ENCODE assay signal across 1 cellular context in genomic region chr6:3258720-3259490, GRCh38.
TF ChIP-seq lines count a peak whose summit lies in the region.

A gene with protein sequence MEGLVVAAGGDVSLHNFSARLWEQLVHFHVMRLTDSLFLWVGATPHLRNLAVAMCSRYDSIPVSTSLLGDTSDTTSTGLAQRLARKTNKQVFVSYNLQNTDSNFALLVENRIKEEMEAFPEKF (plus strand): TSS chr6:3258947. CDS start chr6:3259023, 76 bp downstream.

TF ChIP-seq in HepG2, 621 proteins besides CTCF, POLR2A, EP300 and RAD21 (continued from another document and continues in another):
- TF ChIP-seq ZFP91 (CRISPR knock-in tag; IDR thresholded peaks at IDR 0.05; ENCODE audit: borderline replicate concordance) (peak; percentile 87), ZNF234 (CRISPR knock-in tag; conservative IDR thresholded peaks at IDR 0.05) (0 out of 2 replicates have a peak, but pooled peaks have one; percentile 60), KDM1A (CRISPR knock-in tag; IDR thresholded peaks at IDR 0.05) (no peak; the same call in 1 of the 2 replicates), JDP2 (CRISPR knock-in tag; IDR thresholded peaks at IDR 0.05; ENCODE audit: borderline replicate concordance) (no peak), SIN3A (IDR thresholded peaks at IDR 0.05; ENCODE audit: borderline replicate concordance, low read depth, low read length) (peak; percentile 76; the same call in 1 of the 2 replicates), RFX3 (CRISPR knock-in tag; IDR thresholded peaks at IDR 0.05) (no peak), NFRKB (IDR thresholded peaks at IDR 0.05) (no peak), FOXK2 (IDR thresholded peaks at IDR 0.05) (no peak), ZUFSP (CRISPR knock-in tag; IDR thresholded peaks at IDR 0.05; ENCODE audit: borderline replicate concordance) (no peak), ZNF749 (CRISPR knock-in tag; IDR thresholded peaks at IDR 0.05; ENCODE audit: borderline replicate concordance) (peak; percentile 92), TP53 (CRISPR knock-in tag; conservative IDR thresholded peaks at IDR 0.05) (peak; percentile 60; the same call in 1 of the 2 replicates), THAP11 (CRISPR knock-in tag; IDR thresholded peaks at IDR 0.05) (peak; percentile 91), ZNF383 (CRISPR knock-in tag; IDR thresholded peaks at IDR 0.05; ENCODE audit: borderline replicate concordance) (0 out of 2 replicates have a peak, but pooled peaks have one; percentile 52), ZNF510 (CRISPR knock-in tag; IDR thresholded peaks at IDR 0.05; ENCODE audit: low read depth) (no peak), ZNF720 (CRISPR knock-in tag; IDR thresholded peaks at IDR 0.05) (peak; percentile 86; the same call in 1 of the 2 replicates), SOX6 (IDR thresholded peaks at IDR 0.05) (no peak), SOX6 (CRISPR knock-in tag; IDR thresholded peaks at IDR 0.05) (peak; percentile 63; the same call in 1 of the 2 replicates), ZNF777 (CRISPR knock-in tag; IDR thresholded peaks at IDR 0.05) (peak; percentile 76), ZNF207 (IDR thresholded peaks at IDR 0.05; ENCODE audit: borderline replicate concordance) (no peak), GZF1 (CRISPR knock-in tag; IDR thresholded peaks at IDR 0.05) (peak; percentile 79), ZNF879 (CRISPR knock-in tag; IDR thresholded peaks at IDR 0.05) (no peak), HNRNPLL (IDR thresholded peaks at IDR 0.05; ENCODE audit: low read depth, low read length, poor library complexity, severe bottlenecking) (peak; percentile 64), ZNF496 (CRISPR knock-in tag; IDR thresholded peaks at IDR 0.05; ENCODE audit: insufficient replicate concordance) (no peak), ZNF230 (CRISPR knock-in tag; IDR thresholded peaks at IDR 0.05) (peak; percentile 85), FLYWCH1 (CRISPR knock-in tag; IDR thresholded peaks at IDR 0.05) (peak; percentile 76; the same call in 1 of the 2 replicates), ZMYM3 (CRISPR knock-in tag; IDR thresholded peaks at IDR 0.05) (peak; percentile 68), NAIF1 (CRISPR knock-in tag; IDR thresholded peaks at IDR 0.05; ENCODE audit: borderline replicate concordance) (peak; percentile 66; the same call in 1 of the 2 replicates), BRCA1 (CRISPR knock-in tag; IDR thresholded peaks at IDR 0.05) (peak; percentile 71; the same call in 1 of the 2 replicates), EED (CRISPR knock-in tag; IDR thresholded peaks at IDR 0.05) (no peak), ZNF564 (CRISPR knock-in tag; IDR thresholded peaks at IDR 0.05) (no peak; the same call in none of the 2 replicates), SOX5 (CRISPR knock-in tag; IDR thresholded peaks at IDR 0.05; ENCODE audit: borderline replicate concordance) (peak; percentile 51; the same call in 1 of the 2 replicates), NCOA5 (CRISPR knock-in tag; IDR thresholded peaks at IDR 0.05) (no peak), SYNCRIP (IDR thresholded peaks at IDR 0.05; ENCODE audit: insufficient read depth, low read depth, low read length) (no peak), THAP8 (CRISPR knock-in tag; IDR thresholded peaks at IDR 0.05; ENCODE audit: borderline replicate concordance) (peak; percentile 93), ZNF660 (CRISPR knock-in tag; IDR thresholded peaks at IDR 0.05; ENCODE audit: borderline replicate concordance, low read depth) (no peak)
- TF ChIP-seq, protein P1, sequence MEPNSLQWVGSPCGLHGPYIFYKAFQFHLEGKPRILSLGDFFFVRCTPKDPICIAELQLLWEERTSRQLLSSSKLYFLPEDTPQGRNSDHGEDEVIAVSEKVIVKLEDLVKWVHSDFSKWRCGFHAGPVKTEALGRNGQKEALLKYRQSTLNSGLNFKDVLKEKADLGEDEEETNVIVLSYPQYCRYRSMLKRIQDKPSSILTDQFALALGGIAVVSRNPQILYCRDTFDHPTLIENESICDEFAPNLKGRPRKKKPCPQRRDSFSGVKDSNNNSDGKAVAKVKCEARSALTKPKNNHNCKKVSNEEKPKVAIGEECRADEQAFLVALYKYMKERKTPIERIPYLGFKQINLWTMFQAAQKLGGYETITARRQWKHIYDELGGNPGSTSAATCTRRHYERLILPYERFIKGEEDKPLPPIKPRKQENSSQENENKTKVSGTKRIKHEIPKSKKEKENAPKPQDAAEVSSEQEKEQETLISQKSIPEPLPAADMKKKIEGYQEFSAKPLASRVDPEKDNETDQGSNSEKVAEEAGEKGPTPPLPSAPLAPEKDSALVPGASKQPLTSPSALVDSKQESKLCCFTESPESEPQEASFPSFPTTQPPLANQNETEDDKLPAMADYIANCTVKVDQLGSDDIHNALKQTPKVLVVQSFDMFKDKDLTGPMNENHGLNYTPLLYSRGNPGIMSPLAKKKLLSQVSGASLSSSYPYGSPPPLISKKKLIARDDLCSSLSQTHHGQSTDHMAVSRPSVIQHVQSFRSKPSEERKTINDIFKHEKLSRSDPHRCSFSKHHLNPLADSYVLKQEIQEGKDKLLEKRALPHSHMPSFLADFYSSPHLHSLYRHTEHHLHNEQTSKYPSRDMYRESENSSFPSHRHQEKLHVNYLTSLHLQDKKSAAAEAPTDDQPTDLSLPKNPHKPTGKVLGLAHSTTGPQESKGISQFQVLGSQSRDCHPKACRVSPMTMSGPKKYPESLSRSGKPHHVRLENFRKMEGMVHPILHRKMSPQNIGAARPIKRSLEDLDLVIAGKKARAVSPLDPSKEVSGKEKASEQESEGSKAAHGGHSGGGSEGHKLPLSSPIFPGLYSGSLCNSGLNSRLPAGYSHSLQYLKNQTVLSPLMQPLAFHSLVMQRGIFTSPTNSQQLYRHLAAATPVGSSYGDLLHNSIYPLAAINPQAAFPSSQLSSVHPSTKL (CRISPR knock-in tag; IDR thresholded peaks at IDR 0.05) = peak; percentile 60; the same call in 1 of the 2 replicates
- TF ChIP-seq, protein P2, sequence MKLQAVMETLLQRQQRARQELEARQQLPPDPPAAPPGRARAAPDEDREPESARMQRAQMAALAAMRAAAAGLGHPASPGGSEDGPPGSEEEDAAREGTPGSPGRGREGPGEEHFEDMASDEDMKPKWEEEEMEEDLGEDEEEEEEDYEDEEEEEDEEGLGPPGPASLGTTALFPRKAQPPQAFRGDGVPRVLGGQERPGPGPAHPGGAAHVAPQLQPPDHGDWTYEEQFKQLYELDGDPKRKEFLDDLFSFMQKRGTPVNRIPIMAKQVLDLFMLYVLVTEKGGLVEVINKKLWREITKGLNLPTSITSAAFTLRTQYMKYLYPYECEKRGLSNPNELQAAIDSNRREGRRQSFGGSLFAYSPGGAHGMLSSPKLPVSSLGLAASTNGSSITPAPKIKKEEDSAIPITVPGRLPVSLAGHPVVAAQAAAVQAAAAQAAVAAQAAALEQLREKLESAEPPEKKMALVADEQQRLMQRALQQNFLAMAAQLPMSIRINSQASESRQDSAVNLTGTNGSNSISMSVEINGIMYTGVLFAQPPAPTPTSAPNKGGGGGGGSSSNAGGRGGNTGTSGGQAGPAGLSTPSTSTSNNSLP (IDR thresholded peaks at IDR 0.05; ENCODE audit: low read depth, low read length) = no peak
- TF ChIP-seq, protein P3, sequence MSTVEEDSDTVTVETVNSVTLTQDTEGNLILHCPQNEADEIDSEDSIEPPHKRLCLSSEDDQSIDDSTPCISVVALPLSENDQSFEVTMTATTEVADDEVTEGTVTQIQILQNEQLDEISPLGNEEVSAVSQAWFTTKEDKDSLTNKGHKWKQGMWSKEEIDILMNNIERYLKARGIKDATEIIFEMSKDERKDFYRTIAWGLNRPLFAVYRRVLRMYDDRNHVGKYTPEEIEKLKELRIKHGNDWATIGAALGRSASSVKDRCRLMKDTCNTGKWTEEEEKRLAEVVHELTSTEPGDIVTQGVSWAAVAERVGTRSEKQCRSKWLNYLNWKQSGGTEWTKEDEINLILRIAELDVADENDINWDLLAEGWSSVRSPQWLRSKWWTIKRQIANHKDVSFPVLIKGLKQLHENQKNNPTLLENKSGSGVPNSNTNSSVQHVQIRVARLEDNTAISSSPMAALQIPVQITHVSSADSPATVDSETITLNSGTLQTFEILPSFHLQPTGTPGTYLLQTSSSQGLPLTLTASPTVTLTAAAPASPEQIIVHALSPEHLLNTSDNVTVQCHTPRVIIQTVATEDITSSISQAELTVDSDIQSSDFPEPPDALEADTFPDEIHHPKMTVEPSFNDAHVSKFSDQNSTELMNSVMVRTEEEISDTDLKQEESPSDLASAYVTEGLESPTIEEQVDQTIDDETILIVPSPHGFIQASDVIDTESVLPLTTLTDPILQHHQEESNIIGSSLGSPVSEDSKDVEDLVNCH (CRISPR knock-in tag; IDR thresholded peaks at IDR 0.05) = peak; percentile 87; the same call in 1 of the 2 replicates
- TF ChIP-seq, protein P4, sequence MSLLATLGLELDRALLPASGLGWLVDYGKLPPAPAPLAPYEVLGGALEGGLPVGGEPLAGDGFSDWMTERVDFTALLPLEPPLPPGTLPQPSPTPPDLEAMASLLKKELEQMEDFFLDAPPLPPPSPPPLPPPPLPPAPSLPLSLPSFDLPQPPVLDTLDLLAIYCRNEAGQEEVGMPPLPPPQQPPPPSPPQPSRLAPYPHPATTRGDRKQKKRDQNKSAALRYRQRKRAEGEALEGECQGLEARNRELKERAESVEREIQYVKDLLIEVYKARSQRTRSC (CRISPR knock-in tag; IDR thresholded peaks at IDR 0.05; ENCODE audit: low read depth) = 0 out of 2 replicates have a peak, but pooled peaks have one; percentile 83
- TF ChIP-seq, protein P5, sequence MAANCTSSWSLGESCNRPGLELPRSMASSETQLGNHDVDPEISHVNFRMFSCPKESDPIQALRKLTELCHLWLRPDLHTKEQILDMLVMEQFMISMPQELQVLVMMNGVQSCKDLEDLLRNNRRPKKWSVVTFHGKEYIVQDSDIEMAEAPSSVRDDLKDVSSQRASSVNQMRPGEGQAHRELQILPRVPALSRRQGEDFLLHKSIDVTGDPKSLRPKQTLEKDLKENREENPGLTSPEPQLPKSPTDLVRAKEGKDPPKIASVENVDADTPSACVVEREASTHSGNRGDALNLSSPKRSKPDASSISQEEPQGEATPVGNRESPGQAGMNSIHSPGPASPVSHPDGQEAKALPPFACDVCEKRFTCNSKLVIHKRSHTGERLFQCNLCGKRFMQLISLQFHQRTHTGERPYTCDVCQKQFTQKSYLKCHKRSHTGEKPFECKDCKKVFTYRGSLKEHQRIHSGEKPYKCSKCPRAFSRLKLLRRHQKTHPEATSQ (CRISPR knock-in tag; IDR thresholded peaks at IDR 0.05; ENCODE audit: borderline replicate concordance) = no peak
